In the genomic region with DNA sequence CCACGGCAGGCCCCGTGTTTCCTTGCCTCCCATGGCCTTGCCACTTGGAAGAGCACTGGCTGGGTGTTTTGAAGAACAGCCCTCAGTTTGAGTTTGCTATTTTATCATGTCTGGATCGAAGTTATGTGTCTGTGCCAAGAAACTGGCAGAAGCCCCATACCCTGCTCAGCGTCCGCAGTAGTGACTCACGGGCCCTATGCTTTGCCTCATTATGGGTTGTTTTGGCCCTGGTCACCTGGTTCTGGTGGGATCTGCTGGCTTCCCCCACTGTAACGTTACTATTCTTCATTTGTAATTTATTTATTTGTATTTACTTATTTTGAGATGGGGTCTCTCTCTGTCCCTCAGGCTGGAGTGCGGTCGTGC, we compare ENCODE assay signal across 20 cellular contexts. TPM values are rescaled to one million over a fixed set of nuclear protein-coding genes. Genes with fewer than 3 reads are reported as not detected.
"Had no signal": no experiment of that assay in that cellular context is flagged by ENCODE, and none has a peak within 500 bp of the region (broad histone marks: within the 10 kb centered on the region; RNA-seq: fewer than 3 reads in every experiment).

No MANE protein-coding gene starts in this region.

- H3K36me3 ChIP-seq: WERI-Rb-1 had no signal

- H3K27ac Mint-ChIP-seq: activated naive CD8-positive, alpha-beta T cell; brain; T-helper 17 cell had no signal

- H3K27ac ChIP-seq: WERI-Rb-1 had no signal

- H3K4me3 Mint-ChIP-seq: activated naive CD8-positive, alpha-beta T cell; activated T-cell treated with anti-CD3 and anti-CD28 coated beads, Interleukin-2, amount 50 U/mL, for 4 hours; brain; central memory CD8-positive, alpha-beta T cell; T-helper 17 cell had no signal

- H3K36me3 Mint-ChIP-seq: activated naive CD8-positive, alpha-beta T cell; brain had no signal

- ATAC-seq: activated CD4-positive, CD25-positive, alpha-beta regulatory T cell treated with anti-CD3 and anti-CD28 coated beads, Interleukin-2, amount 50 U/mL, for 24 hours; activated T-cell treated with anti-CD3 and anti-CD28 coated beads, Interleukin-2, amount 50 U/mL, for 4 hours; T-helper 17 cell had no signal

- DNase-seq: activated CD4-positive, alpha-beta T cell treated with anti-CD3 and anti-CD28 coated beads for 48 hours; activated CD4-positive, alpha-beta T cell treated with anti-CD3 and anti-CD28 coated beads, Interleukin-2, amount 50 U/mL, for 4 hours; activated effector memory CD4-positive, alpha-beta T cell treated with anti-CD3 and anti-CD28 coated beads, Interleukin-2, amount 50 U/mL, for 16 hours; activated naive CD4-positive, alpha-beta T cell treated with Interleukin-2 at 50 U/mL for 16 hours; activated T-cell treated with anti-CD3 and anti-CD28 coated beads, Interleukin-2, amount 50 U/mL, for 4 hours; amygdala; KG1; NCI-H1105 treated with DMSO at 0.1 percent for 48 hours; NCI-H1436 treated with DMSO at 0.1 percent for 48 hours; NCI-H187; NCI-H2081; NCI-H446; NCI-H524; SHP77 treated with DMSO at 0.1 percent for 48 hours; T-helper 17 cell; WERI-Rb-1 had no signal

- H3K9me3 Mint-ChIP-seq: activated T-cell treated with anti-CD3 and anti-CD28 coated beads, Interleukin-2, amount 50 U/mL, for 4 hours; central memory CD8-positive, alpha-beta T cell had no signal

RNA-seq across cellular contexts. Expression of gene NKD2, which starts 42.3 kb away (rescaled TPM):
- total RNA-seq: T-helper 17 cell had no signal
